8 cellular contexts compared by ENCODE assay signal in the genomic region with DNA sequence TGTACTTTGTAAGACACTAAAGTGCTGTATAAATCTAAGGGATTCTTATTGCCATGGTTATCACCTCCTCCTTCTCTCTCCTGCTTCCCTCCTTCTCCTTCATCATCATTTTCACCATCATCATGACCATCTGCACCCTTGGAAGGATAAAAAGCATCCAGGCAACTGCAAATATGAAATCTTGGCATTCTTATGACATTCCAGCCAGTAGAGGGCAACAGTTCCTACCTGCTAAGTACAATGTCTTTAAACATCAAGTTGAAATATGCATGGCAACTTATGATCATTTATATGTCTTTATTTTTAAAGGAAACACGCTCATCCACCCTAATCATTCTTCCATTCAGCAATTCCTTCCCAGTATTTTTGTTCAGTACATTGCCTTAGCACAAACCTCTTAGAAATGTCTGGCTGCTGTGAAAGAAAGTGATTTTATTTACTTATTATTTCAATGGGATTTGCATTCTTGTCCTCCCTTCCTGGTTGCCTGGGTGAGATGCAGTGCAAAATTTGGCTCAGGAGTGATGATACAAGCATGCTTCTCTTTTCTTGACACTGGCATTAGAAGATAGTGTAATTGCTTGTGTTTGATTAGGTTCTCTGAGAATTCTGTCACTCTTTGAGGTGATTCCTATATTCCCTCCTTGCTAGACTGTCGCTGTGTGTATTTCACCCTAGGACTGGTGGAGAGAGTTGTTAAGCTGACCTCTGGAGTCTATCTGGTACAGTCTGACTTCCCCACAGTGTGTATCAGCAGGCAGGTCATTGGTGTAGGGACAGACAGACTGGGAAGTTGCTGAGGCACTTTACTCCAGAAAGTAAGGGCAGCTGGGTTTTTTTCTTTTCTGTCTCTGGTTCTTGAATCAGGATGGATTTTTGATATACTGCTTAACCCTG.
A peak's percentile ranks its signal among the peaks of the same experiment; 100 is the strongest.
DNase-seq lines count a peak whose midpoint lies in the region; ATAC-seq, FAIRE-seq and TF ChIP-seq lines count a peak whose summit lies in the region.

No MANE protein-coding gene starts in this region.

- 77 to 78% methylated on average over 2 of the region's 2 CpGs for WGBS in heart right ventricle, 2 donors

- no peak for DNase-seq in heart right ventricle
- DNase-seq in Right ventricle myocardium inferior (ENCODE audit: missing footprints): no peak
- peak; percentile 48 for DNase-seq in RCC 7860 (ENCODE audit: low spot score)
- peak; percentile 73 for DNase-seq in fibroblast of peridontal ligament (ENCODE audit: extremely low read depth)
- peak; percentile 46 for DNase-seq in retinal pigment epithelial cell (ENCODE audit: low read depth)
- no peak for DNase-seq in mesenteric fat pad (ENCODE audit: low spot score)

- H3K9me3 ChIP-seq in heart right ventricle: peaks cover 0 to 12% (median 5%) of the 10 kb centered on the region in 11 donors

- FAIRE-seq in RCC 7860 (lab: Jason Lieb, UNC): peak; percentile 56

- peaks cover 0 to 3% (median 0%) of the 10 kb centered on the region in 7 donors for H3K27me3 ChIP-seq in heart right ventricle

- TF ChIP-seq CTCF in heart right ventricle (IDR thresholded peaks at IDR 0.05) (peak; percentile 45 to 78 (median 66)), retinal pigment epithelial cell (conservative IDR thresholded peaks at IDR 0.05; ENCODE audit: low read depth, low read length) (peak; percentile 76)

- intact Hi-C loops in heart right ventricle (cut with DNase I) (loop anchor here in 3 of 10 donors (1.0 to 10.0 kb wide), 4 partner anchors 27 to 272 kb away; no protein-coding TSS in a partner anchor), Right ventricle myocardium inferior (cut with DNase I) (no loop called here)

- H3K36me3 ChIP-seq in heart right ventricle: no peaks in the 10 kb centered on the region

- no peak for ATAC-seq in heart right ventricle
- no peak for ATAC-seq in Right ventricle myocardium inferior
- no peak for ATAC-seq in GM19397 (IDR thresholded peaks at IDR 0.05; ENCODE audit: unreplicated experiment)
- no peak for ATAC-seq in GM18907 (IDR thresholded peaks at IDR 0.05; ENCODE audit: unreplicated experiment)

- peaks cover 0 to 16% (median 10%) of the 10 kb centered on the region in 9 donors for H3K4me1 ChIP-seq in heart right ventricle

- H3K27ac ChIP-seq in heart right ventricle: no peak overlapping the region

- no peak overlapping the region for H3K4me3 ChIP-seq in heart right ventricle
- H3K4me3 ChIP-seq in retinal pigment epithelial cell (ENCODE audit: low read length): no peak overlapping the region

Comparison
In these comparisons a context has a peak if more than half of its experiments do, and no peak if none do; other contexts are left out.
1. DNase-seq: peak in RCC 7860 (single experiment), fibroblast of peridontal ligament (single experiment) and retinal pigment epithelial cell (single experiment); none in heart right ventricle (0 of 2), Right ventricle myocardium inferior (single experiment) and mesenteric fat pad (single experiment).